Comparison of ENCODE assay signal across 1 cellular context in the genomic region with DNA sequence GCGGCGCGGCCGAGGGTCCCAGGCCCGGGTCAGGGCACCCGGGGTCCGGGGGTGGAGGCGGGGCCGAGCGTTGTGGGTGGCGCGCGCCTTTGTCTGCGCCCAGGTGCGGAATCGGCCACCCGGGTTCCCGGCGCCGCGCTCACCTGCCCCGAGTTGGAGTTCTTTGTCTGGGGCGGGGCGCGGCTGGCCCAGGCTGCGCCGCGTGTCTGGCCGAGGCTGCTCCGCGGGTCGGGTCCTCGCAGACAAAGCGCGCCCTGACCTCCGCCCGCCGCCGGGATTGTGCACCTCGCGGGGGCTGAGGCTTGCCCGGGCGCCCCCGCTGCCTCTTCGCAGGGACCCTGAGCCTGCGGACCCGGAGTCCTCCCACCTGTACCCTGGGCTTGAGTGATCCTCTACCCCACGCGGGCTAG.
A peak's percentile ranks its signal among the peaks of the same experiment; 100 is the strongest.
TF ChIP-seq lines count a peak whose summit lies in the region.

No MANE protein-coding gene starts in this region.

TF ChIP-seq in HepG2, 621 proteins besides CTCF, POLR2A, EP300 and RAD21:
- TF ChIP-seq ZNF121 (CRISPR knock-in tag; IDR thresholded peaks at IDR 0.05) (peak; percentile 65; the same call in 1 of the 2 replicates), TBL1XR1 (IDR thresholded peaks at IDR 0.05; ENCODE audit: borderline replicate concordance, low read length, partially characterized antibody) (no peak), ERF (CRISPR knock-in tag; IDR thresholded peaks at IDR 0.05) (no peak), ZNF747 (CRISPR knock-in tag; IDR thresholded peaks at IDR 0.05; ENCODE audit: borderline replicate concordance) (0 out of 2 replicates have a peak, but pooled peaks have one; percentile 10), RBFOX2 (IDR thresholded peaks at IDR 0.05; ENCODE audit: low read depth, low read length) (0 out of 2 replicates have a peak, but pooled peaks have one; percentile 18), ZNF33B (CRISPR knock-in tag; IDR thresholded peaks at IDR 0.05) (no peak), NCOR1 (IDR thresholded peaks at IDR 0.05; ENCODE audit: borderline replicate concordance, low read length) (no peak), DMAP1 (CRISPR knock-in tag; IDR thresholded peaks at IDR 0.05) (no peak), RFX3 (CRISPR knock-in tag; IDR thresholded peaks at IDR 0.05) (no peak), FOXJ3 (CRISPR knock-in tag; IDR thresholded peaks at IDR 0.05; ENCODE audit: borderline replicate concordance) (no peak), MAX (IDR thresholded peaks at IDR 0.05) (peak; percentile 19; the same call in 1 of the 2 replicates), SRY (CRISPR knock-in tag; IDR thresholded peaks at IDR 0.05) (0 out of 2 replicates have a peak, but pooled peaks have one; percentile 17), RXRB (CRISPR knock-in tag; IDR thresholded peaks at IDR 0.05; ENCODE audit: borderline replicate concordance) (no peak), ZNF263 (CRISPR knock-in tag; IDR thresholded peaks at IDR 0.05) (peak; percentile 89), ZNF317 (CRISPR knock-in tag; IDR thresholded peaks at IDR 0.05) (no peak), WIZ (CRISPR knock-in tag; IDR thresholded peaks at IDR 0.05) (no peak), SRF (IDR thresholded peaks at IDR 0.05; ENCODE audit: low read depth, low read length) (no peak), GPN1 (CRISPR knock-in tag; IDR thresholded peaks at IDR 0.05; ENCODE audit: borderline replicate concordance) (no peak), ZNF460 (CRISPR knock-in tag; IDR thresholded peaks at IDR 0.05; ENCODE audit: borderline replicate concordance) (no peak), ZFX (CRISPR knock-in tag; IDR thresholded peaks at IDR 0.05; ENCODE audit: low read depth) (no peak), NFE2L1 (CRISPR knock-in tag; IDR thresholded peaks at IDR 0.05; ENCODE audit: borderline replicate concordance) (no peak), CEBPG (CRISPR knock-in tag; IDR thresholded peaks at IDR 0.05) (no peak), ZNF713 (CRISPR knock-in tag; IDR thresholded peaks at IDR 0.05) (0 out of 2 replicates have a peak, but pooled peaks have one; percentile 59), ZNF138 (CRISPR knock-in tag; IDR thresholded peaks at IDR 0.05; ENCODE audit: low read depth) (peak; percentile 69; the same call in 1 of the 2 replicates), HDAC2 (CRISPR knock-in tag; IDR thresholded peaks at IDR 0.05) (no peak), PRDM4 (CRISPR knock-in tag; IDR thresholded peaks at IDR 0.05; ENCODE audit: borderline replicate concordance) (no peak), SMAD9 (CRISPR knock-in tag; IDR thresholded peaks at IDR 0.05) (no peak)
- TF ChIP-seq, protein P1, sequence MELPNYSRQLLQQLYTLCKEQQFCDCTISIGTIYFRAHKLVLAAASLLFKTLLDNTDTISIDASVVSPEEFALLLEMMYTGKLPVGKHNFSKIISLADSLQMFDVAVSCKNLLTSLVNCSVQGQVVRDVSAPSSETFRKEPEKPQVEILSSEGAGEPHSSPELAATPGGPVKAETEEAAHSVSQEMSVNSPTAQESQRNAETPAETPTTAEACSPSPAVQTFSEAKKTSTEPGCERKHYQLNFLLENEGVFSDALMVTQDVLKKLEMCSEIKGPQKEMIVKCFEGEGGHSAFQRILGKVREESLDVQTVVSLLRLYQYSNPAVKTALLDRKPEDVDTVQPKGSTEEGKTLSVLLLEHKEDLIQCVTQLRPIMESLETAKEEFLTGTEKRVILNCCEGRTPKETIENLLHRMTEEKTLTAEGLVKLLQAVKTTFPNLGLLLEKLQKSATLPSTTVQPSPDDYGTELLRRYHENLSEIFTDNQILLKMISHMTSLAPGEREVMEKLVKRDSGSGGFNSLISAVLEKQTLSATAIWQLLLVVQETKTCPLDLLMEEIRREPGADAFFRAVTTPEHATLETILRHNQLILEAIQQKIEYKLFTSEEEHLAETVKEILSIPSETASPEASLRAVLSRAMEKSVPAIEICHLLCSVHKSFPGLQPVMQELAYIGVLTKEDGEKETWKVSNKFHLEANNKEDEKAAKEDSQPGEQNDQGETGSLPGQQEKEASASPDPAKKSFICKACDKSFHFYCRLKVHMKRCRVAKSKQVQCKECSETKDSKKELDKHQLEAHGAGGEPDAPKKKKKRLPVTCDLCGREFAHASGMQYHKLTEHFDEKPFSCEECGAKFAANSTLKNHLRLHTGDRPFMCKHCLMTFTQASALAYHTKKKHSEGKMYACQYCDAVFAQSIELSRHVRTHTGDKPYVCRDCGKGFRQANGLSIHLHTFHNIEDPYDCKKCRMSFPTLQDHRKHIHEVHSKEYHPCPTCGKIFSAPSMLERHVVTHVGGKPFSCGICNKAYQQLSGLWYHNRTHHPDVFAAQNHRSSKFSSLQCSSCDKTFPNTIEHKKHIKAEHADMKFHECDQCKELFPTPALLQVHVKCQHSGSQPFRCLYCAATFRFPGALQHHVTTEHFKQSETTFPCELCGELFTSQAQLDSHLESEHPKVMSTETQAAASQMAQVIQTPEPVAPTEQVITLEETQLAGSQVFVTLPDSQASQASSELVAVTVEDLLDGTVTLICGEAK (IDR thresholded peaks at IDR 0.05) = no peak
- TF ChIP-seq, protein P1 (CRISPR knock-in tag; IDR thresholded peaks at IDR 0.05) = no peak
- TF ChIP-seq, protein P2, sequence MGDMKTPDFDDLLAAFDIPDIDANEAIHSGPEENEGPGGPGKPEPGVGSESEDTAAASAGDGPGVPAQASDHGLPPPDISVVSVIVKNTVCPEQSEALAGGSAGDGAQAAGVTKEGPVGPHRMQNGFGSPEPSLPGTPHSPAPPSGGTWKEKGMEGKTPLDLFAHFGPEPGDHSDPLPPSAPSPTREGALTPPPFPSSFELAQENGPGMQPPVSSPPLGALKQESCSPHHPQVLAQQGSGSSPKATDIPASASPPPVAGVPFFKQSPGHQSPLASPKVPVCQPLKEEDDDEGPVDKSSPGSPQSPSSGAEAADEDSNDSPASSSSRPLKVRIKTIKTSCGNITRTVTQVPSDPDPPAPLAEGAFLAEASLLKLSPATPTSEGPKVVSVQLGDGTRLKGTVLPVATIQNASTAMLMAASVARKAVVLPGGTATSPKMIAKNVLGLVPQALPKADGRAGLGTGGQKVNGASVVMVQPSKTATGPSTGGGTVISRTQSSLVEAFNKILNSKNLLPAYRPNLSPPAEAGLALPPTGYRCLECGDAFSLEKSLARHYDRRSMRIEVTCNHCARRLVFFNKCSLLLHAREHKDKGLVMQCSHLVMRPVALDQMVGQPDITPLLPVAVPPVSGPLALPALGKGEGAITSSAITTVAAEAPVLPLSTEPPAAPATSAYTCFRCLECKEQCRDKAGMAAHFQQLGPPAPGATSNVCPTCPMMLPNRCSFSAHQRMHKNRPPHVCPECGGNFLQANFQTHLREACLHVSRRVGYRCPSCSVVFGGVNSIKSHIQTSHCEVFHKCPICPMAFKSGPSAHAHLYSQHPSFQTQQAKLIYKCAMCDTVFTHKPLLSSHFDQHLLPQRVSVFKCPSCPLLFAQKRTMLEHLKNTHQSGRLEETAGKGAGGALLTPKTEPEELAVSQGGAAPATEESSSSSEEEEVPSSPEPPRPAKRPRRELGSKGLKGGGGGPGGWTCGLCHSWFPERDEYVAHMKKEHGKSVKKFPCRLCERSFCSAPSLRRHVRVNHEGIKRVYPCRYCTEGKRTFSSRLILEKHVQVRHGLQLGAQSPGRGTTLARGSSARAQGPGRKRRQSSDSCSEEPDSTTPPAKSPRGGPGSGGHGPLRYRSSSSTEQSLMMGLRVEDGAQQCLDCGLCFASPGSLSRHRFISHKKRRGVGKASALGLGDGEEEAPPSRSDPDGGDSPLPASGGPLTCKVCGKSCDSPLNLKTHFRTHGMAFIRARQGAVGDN (CRISPR knock-in tag; IDR thresholded peaks at IDR 0.05) = peak; percentile 61; the same call in 1 of the 2 replicates
- TF ChIP-seq, protein P3, sequence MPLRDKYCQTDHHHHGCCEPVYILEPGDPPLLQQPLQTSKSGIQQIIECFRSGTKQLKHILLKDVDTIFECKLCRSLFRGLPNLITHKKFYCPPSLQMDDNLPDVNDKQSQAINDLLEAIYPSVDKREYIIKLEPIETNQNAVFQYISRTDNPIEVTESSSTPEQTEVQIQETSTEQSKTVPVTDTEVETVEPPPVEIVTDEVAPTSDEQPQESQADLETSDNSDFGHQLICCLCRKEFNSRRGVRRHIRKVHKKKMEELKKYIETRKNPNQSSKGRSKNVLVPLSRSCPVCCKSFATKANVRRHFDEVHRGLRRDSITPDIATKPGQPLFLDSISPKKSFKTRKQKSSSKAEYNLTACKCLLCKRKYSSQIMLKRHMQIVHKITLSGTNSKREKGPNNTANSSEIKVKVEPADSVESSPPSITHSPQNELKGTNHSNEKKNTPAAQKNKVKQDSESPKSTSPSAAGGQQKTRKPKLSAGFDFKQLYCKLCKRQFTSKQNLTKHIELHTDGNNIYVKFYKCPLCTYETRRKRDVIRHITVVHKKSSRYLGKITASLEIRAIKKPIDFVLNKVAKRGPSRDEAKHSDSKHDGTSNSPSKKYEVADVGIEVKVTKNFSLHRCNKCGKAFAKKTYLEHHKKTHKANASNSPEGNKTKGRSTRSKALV (CRISPR knock-in tag; IDR thresholded peaks at IDR 0.05) = peak; percentile 13; the same call in 1 of the 2 replicates
- TF ChIP-seq, protein P4, sequence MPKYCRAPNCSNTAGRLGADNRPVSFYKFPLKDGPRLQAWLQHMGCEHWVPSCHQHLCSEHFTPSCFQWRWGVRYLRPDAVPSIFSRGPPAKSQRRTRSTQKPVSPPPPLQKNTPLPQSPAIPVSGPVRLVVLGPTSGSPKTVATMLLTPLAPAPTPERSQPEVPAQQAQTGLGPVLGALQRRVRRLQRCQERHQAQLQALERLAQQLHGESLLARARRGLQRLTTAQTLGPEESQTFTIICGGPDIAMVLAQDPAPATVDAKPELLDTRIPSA (CRISPR knock-in tag; IDR thresholded peaks at IDR 0.05; ENCODE audit: borderline replicate concordance) = no peak
